Comparison of ENCODE assay signal across 18 cellular contexts in the genomic region with DNA sequence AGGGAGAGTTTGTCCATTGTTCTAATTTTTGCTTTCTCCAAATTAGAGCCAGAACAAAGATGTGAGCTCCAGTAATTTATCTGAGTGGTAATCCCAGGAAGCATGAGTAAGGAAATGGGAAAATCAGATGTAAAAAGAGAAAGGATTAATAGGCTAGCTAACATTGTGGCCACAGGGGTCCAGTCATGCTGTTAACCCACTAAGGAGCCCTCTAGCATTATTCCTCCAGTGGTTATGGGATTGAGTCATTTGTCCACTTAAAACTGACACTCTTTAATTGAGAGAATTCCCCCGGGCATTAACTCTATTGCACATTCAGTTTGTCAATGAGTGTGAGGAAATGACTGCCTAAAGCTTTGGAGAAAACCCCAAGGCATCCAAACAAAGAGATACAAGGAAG.
"Had no signal": no experiment of that assay in that cellular context is flagged by ENCODE, and none has a peak within 500 bp of the region (broad histone marks: within the 10 kb centered on the region; RNA-seq: fewer than 3 reads in every experiment).

No MANE protein-coding gene starts in this region.

- H3K27me3 ChIP-seq: adrenal gland, esophagus muscularis mucosa, transverse colon, vagina had no signal

- H3K4me1 ChIP-seq: adrenal gland, esophagus muscularis mucosa, left ventricle myocardium inferior, transverse colon, vagina had no signal

- DNase-seq: activated CD4-positive, alpha-beta memory T cell treated with anti-CD3 and anti-CD28 coated beads, Interleukin-2, amount 10 ng/mL, durations not matched to agents 7 days and 5 days; activated CD4-positive, alpha-beta T cell treated with anti-CD3 and anti-CD28 coated beads for 4 hours; activated effector memory CD4-positive, alpha-beta T cell treated with anti-CD3 and anti-CD28 coated beads, Interleukin-2, amount 50 U/mL, for 16 hours; activated T-cell treated with anti-CD3 and anti-CD28 coated beads, Interleukin-2, amount 50 U/mL, for 48 hours; adrenal gland; caudate nucleus; cortex of kidney; effector CD4-positive, alpha-beta T cell; hypothalamus; left ventricle myocardium inferior; naive thymus-derived CD8-positive, alpha-beta T cell; stimulated activated CD4-positive, alpha-beta T cell treated with anti-CD3 and anti-CD28 coated beads, Interleukin-4, amount 100 ng/mL, for 1 hour; stimulated activated naive CD4-positive, alpha-beta T cell; substantia nigra; transverse colon had no signal

- H3K9me3 ChIP-seq: adrenal gland, esophagus muscularis mucosa, left ventricle myocardium inferior, vagina had no signal

- H3K27ac ChIP-seq: adrenal gland, esophagus muscularis mucosa, left ventricle myocardium inferior, transverse colon, vagina had no signal

- ATAC-seq: naive thymus-derived CD8-positive, alpha-beta T cell; WTC11 had no signal

- H3K4me3 ChIP-seq: adrenal gland, esophagus muscularis mucosa, left ventricle myocardium inferior, transverse colon, vagina had no signal

- H3K36me3 ChIP-seq: adrenal gland, esophagus muscularis mucosa, left ventricle myocardium inferior, transverse colon, vagina had no signal
